Comparison of ENCODE assay signal across 16 cellular contexts in genomic region chr12:42698213-42698612, GRCh38.
DNase-seq lines count a peak whose midpoint lies in the region; ATAC-seq, FAIRE-seq and TF ChIP-seq lines count a peak whose summit lies in the region.
"Had no signal": no experiment of that assay in that cellular context is flagged by ENCODE, and none has a peak within 500 bp of the region (broad histone marks: within the 10 kb centered on the region; RNA-seq: fewer than 3 reads in every experiment).

No MANE protein-coding gene starts in this region.

- no peaks in the 10 kb centered on the region for H3K36me3 ChIP-seq in ACC112 (ENCODE audit: insufficient read depth, low read length)
- no peaks in the 10 kb centered on the region for H3K36me3 ChIP-seq in astrocyte (ENCODE audit: insufficient read depth, low read length)
- H3K36me3 ChIP-seq in transverse colon = no peaks in the 10 kb centered on the region
- H3K36me3 ChIP-seq in BE2C = no peaks in the 10 kb centered on the region
- H3K36me3 ChIP-seq in testis (ENCODE audit: low read depth, missing control alignments) = no peaks in the 10 kb centered on the region
- H3K36me3 ChIP-seq: cardiac muscle cell, upper lobe of left lung had no signal

- ATAC-seq in HG03108 (IDR thresholded peaks at IDR 0.05; ENCODE audit: unreplicated experiment) = no peak
- ATAC-seq: natural killer cell treated with Interleukin-12 subunit alpha and Interleukin-12 subunit beta and Interleukin-15 and Interleukin-18, amount 100 ng/mL, for 72 hours had no signal

- H3K4me3 Mint-ChIP-seq in astrocyte (ENCODE audit: unreplicated experiment) = no peak overlapping the region
- H3K4me3 Mint-ChIP-seq: natural killer cell treated with Interleukin-12 subunit alpha and Interleukin-12 subunit beta and Interleukin-15 and Interleukin-18, amount 100 ng/mL, for 72 hours had no signal

- H3K4me2 ChIP-seq in astrocyte (ENCODE audit: low read length) = no peak overlapping the region

- H3K36me3 Mint-ChIP-seq in astrocyte (ENCODE audit: low read depth, unreplicated experiment) = no peaks in the 10 kb centered on the region
- H3K36me3 Mint-ChIP-seq: natural killer cell treated with Interleukin-12 subunit alpha and Interleukin-12 subunit beta and Interleukin-15 and Interleukin-18, amount 100 ng/mL, for 72 hours had no signal

- peak; percentile 58 for DNase-seq in astrocyte (ENCODE audit: low read depth)
- DNase-seq in kidney tubule cell (ENCODE audit: low spot score) = peak; percentile 34
- no peak for DNase-seq in transverse colon
- no peak for DNase-seq in BE2C
- no peak for DNase-seq in testis
- DNase-seq: DND-41, NCI-H2029 treated with DMSO at 0.1 percent for 48 hours, upper lobe of left lung had no signal

- no peaks in the 10 kb centered on the region for H3K79me2 ChIP-seq in ACC112 (ENCODE audit: control insufficient read depth, insufficient read depth, low read length, unreplicated experiment)
- H3K79me2 ChIP-seq in astrocyte (ENCODE audit: insufficient read depth, low read length) = no peaks in the 10 kb centered on the region

- in situ Hi-C loops in transverse colon (cut with MboI; ENCODE audit: low pct_ligation_motif_present in 1 of 4, low pct_unique_long_range_greater_than_20kb in 1 of 4, low sequenced_read_pairs in 3 of 4) = no loop called here

- H3K27me3 ChIP-seq in ACC112 (ENCODE audit: insufficient read depth, low read length) = no peaks in the 10 kb centered on the region
- no peaks in the 10 kb centered on the region for H3K27me3 ChIP-seq in astrocyte (ENCODE audit: insufficient read depth, low read length)
- H3K27me3 ChIP-seq in transverse colon = no peaks in the 10 kb centered on the region
- H3K27me3 ChIP-seq in BE2C = no peaks in the 10 kb centered on the region
- no peaks in the 10 kb centered on the region for H3K27me3 ChIP-seq in testis
- H3K27me3 ChIP-seq: cardiac muscle cell, upper lobe of left lung had no signal

- H3K9ac ChIP-seq in astrocyte (ENCODE audit: low read length) = no peak overlapping the region

- intact Hi-C loops in transverse colon (cut with DNase I; ENCODE audit: low total_unique reads) = no loop called here
- intact Hi-C loops in testis (cut with DNase I; ENCODE audit: low total_unique reads) = no loop called here

- H3K4me1 Mint-ChIP-seq in astrocyte (ENCODE audit: low read depth, unreplicated experiment) = peaks cover 8% of the 10 kb centered on the region

- no peaks in the 10 kb centered on the region for H4K20me1 ChIP-seq in astrocyte (ENCODE audit: insufficient read depth, low read length)

- no peak overlapping the region for H2AFZ ChIP-seq in ACC112 (ENCODE audit: low read length, unreplicated experiment)
- H2AFZ ChIP-seq in astrocyte (ENCODE audit: low read depth, low read length) = no peak overlapping the region

- TF ChIP-seq CTCF in astrocyte (IDR thresholded peaks at IDR 0.05; ENCODE audit: insufficient read depth, low read depth, low read length) (no peak), transverse colon (IDR thresholded peaks at IDR 0.05) (no peak), BE2C (IDR thresholded peaks at IDR 0.05; ENCODE audit: low read depth, low read length) (no peak), testis (IDR thresholded peaks at IDR 0.05) (no peak)

- no peak for TF ChIP-seq RAD21 in Ishikawa (IDR thresholded peaks at IDR 0.05; ENCODE audit: low read depth)

- H3K4me1 ChIP-seq in ACC112 (ENCODE audit: control insufficient read depth, insufficient read depth, low read length, unreplicated experiment) = peaks cover 22% of the 10 kb centered on the region
- H3K4me1 ChIP-seq in astrocyte (ENCODE audit: insufficient read depth, low read length) = no peaks in the 10 kb centered on the region
- no peaks in the 10 kb centered on the region for H3K4me1 ChIP-seq in transverse colon
- H3K4me1 ChIP-seq in BE2C = no peaks in the 10 kb centered on the region
- H3K4me1 ChIP-seq in testis = no peaks in the 10 kb centered on the region

- H3K27ac ChIP-seq in ACC112 (ENCODE audit: low read depth, low read length) (peak overlapping the region; percentile 26; the same call in 1 of the 2 replicates), astrocyte (ENCODE audit: low read depth, low read length) (no peak overlapping the region), transverse colon (no peak overlapping the region), testis (no peak overlapping the region)
- H3K27ac ChIP-seq: cardiac muscle cell had no signal

- 51 to 67% methylated on average over 3 of the region's 3 CpGs for WGBS in transverse colon (ENCODE audit: low coverage in 1 of 2), 2 donors
- 59 to 67% methylated on average over 3 of the region's 3 CpGs for WGBS in testis, 2 donors

- no peaks in the 10 kb centered on the region for H3K27me3 Mint-ChIP-seq in astrocyte (ENCODE audit: low read depth, unreplicated experiment)
- H3K27me3 Mint-ChIP-seq: natural killer cell treated with Interleukin-12 subunit alpha and Interleukin-12 subunit beta and Interleukin-15 and Interleukin-18, amount 100 ng/mL, for 72 hours had no signal

- TF ChIP-seq POLR2A in transverse colon (IDR thresholded peaks at IDR 0.05) (no peak), testis (IDR thresholded peaks at IDR 0.05) (no peak)

- TF ChIP-seq EP300 in Ishikawa (IDR thresholded peaks at IDR 0.05; ENCODE audit: borderline replicate concordance) (peak; percentile 83), transverse colon (IDR thresholded peaks at IDR 0.05; ENCODE audit: low read depth) (no peak)

- H3K27ac Mint-ChIP-seq in astrocyte (ENCODE audit: unreplicated experiment) = no peak overlapping the region
- H3K27ac Mint-ChIP-seq: activated T-helper 2 cell treated with anti-CD3 and anti-CD28 coated beads, Interferon-gamma antibody, Interleukin-2, Interleukin-4, amounts not matched to agents 10 μg/mL and 5 μg/mL and 100 μg/mL, durations not matched to agents 14 hours and 24 hours and 36 hours; natural killer cell treated with Interleukin-12 subunit alpha and Interleukin-12 subunit beta and Interleukin-15 and Interleukin-18, amount 100 ng/mL, for 72 hours had no signal

- H3K9me3 ChIP-seq in astrocyte (ENCODE audit: insufficient read depth, low read depth, low read length) (no peaks in the 10 kb centered on the region), transverse colon (no peaks in the 10 kb centered on the region), BE2C (no peaks in the 10 kb centered on the region), testis (no peaks in the 10 kb centered on the region)
- H3K9me3 ChIP-seq: upper lobe of left lung had no signal

- no peaks in the 10 kb centered on the region for H3K9me3 Mint-ChIP-seq in astrocyte (ENCODE audit: unreplicated experiment)

- H3K4me3 ChIP-seq in ACC112 (ENCODE audit: low read depth, low read length) = no peak overlapping the region
- no peak overlapping the region for H3K4me3 ChIP-seq in astrocyte (ENCODE audit: insufficient read depth, low read depth, low read length)
- H3K4me3 ChIP-seq in transverse colon = no peak overlapping the region
- H3K4me3 ChIP-seq in BE2C (ENCODE audit: low read depth, low read length) = no peak overlapping the region
- H3K4me3 ChIP-seq in testis = no peak overlapping the region
- H3K4me3 ChIP-seq: cardiac muscle cell, upper lobe of left lung had no signal

- FAIRE-seq in astrocyte (lab: Jason Lieb, UNC) = no peak
- FAIRE-seq: endothelial cell of umbilical vein, islet of Langerhans had no signal

TF ChIP-seq in Ishikawa, 13 proteins besides CTCF, POLR2A, EP300 and RAD21:
- peak; percentile 55; the same call in 1 of the 2 replicates for TF ChIP-seq TEAD4 (IDR thresholded peaks at IDR 0.05)
- peak; percentile 75 for TF ChIP-seq TCF12 (IDR thresholded peaks at IDR 0.05; ENCODE audit: low read depth)
- TF ChIP-seq ZBTB7A (IDR thresholded peaks at IDR 0.05; ENCODE audit: low read depth) = no peak
- TF ChIP-seq REST (IDR thresholded peaks at IDR 0.05; ENCODE audit: low read depth) = no peak
- peak; percentile 58; the same call in 1 of the 2 replicates for TF ChIP-seq FOXM1 (IDR thresholded peaks at IDR 0.05; ENCODE audit: borderline replicate concordance, low read depth)
- peak; percentile 95 for TF ChIP-seq CEBPB (IDR thresholded peaks at IDR 0.05)

Comparison
In these comparisons a context has a peak if more than half of its experiments do, and no peak if none do; other contexts are left out.
1. DNase-seq: peak in astrocyte (single experiment) and kidney tubule cell (single experiment); none in transverse colon (single experiment), BE2C (single experiment) and testis (single experiment).